Comparison of ENCODE assay signal across 15 cellular contexts in the genomic region with DNA sequence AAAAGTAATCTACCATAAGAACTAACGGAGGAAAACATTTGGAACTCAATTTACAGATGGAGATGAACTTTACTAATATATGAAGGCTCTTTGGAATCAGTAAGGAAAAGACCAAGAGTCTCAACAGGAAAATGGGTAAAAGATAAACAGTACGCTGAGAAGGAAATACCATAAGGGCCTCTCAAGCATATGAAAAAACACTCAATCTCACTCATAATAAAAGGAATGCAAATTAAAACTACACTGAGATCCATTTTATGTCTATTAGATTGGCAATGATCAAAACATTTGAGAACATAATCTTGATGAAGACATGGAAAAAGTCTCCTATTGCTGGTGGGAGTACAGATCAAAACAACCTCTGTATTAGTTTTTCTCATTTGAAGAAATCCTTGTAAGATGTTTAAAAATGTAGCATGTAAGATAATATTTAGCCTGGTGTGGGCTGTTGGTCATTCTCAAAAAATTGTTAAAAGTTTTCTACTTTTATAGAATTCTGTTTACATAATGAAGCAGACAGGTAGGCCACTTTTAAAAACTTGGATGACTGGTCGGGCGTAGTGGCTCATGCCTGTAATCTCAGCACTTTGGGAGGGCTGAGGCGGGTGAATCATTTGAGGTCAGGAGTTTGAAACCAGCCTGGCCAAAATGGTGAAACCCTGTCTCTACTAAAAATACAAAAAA. TPM values are rescaled to one million over a fixed set of nuclear protein-coding genes. Genes with fewer than 3 reads are reported as not detected.
A peak's percentile ranks its signal among the peaks of the same experiment; 100 is the strongest.
DNase-seq lines count a peak whose midpoint lies in the region; ATAC-seq, FAIRE-seq and TF ChIP-seq lines count a peak whose summit lies in the region.
"Had no signal": no experiment of that assay in that cellular context is flagged by ENCODE, and none has a peak within 500 bp of the region (broad histone marks: within the 10 kb centered on the region; RNA-seq: fewer than 3 reads in every experiment).

No MANE protein-coding gene starts in this region.

- TF ChIP-seq CTCF in PC-3 (conservative IDR thresholded peaks at IDR 0.05; ENCODE audit: low read depth, low read length) (no peak), endothelial cell of umbilical vein (IDR thresholded peaks at IDR 0.05; ENCODE audit: extremely low read depth in 1 of 2, insufficient read depth in 1 of 2, low read depth in 1 of 2, low read length in 2 of 2) (no peak), GM23338 (conservative IDR thresholded peaks at IDR 0.05; ENCODE audit: low read depth in 2 of 2) (no peak)

- FAIRE-seq in endothelial cell of umbilical vein (lab: Jason Lieb, UNC): no peak

- H3K27me3 ChIP-seq in PC-3 (ENCODE audit: low read length) (no peaks in the 10 kb centered on the region), endothelial cell of umbilical vein (ENCODE audit: control insufficient read depth in 2 of 2, insufficient read depth in 2 of 2, low read length in 2 of 2) (no peaks in the 10 kb centered on the region), GM23338 (ENCODE audit: insufficient read depth) (no peaks in the 10 kb centered on the region)
- H3K27me3 ChIP-seq: right atrium auricular region had no signal

- H3F3A ChIP-seq in PC-3 (ENCODE audit: low read length, unreplicated experiment) (no peaks in the 10 kb centered on the region), GM23338 (replicated peaks; ENCODE audit: low read depth) (no peaks in the 10 kb centered on the region)

- no peak for TF ChIP-seq POLR2A in endothelial cell of umbilical vein (IDR thresholded peaks at IDR 0.05; ENCODE audit: low read depth, low read length)

- DNase-seq in NCI-H2029 treated with DMSO at 0.1 percent for 48 hours (lab: John Stamatoyannopoulos, UW): peak; percentile 16
- DNase-seq in NCI-H2029 (lab: John Stamatoyannopoulos, UW): no peak
- peak; percentile 74 for DNase-seq in PC-3
- DNase-seq in endothelial cell of umbilical vein (ENCODE audit: low read depth, low spot score): peak; percentile 72
- DNase-seq in stimulated activated CD8-positive, alpha-beta memory T cell treated with anti-CD3 and anti-CD28 coated beads, Interleukin-15, amount 100 ng/mL, for 48 hours (ENCODE audit: low read depth in 2 of 2): peak; percentile 22 to 29
- no peak for DNase-seq in GM23338 (ENCODE audit: low spot score)
- no peak for DNase-seq in NAMALWA (ENCODE audit: low spot score)
- DNase-seq: amniotic stem cell; naive thymus-derived CD8-positive, alpha-beta T cell; NCI-H446; PC-9; substantia nigra had no signal

- ATAC-seq in PC-3: peak; percentile 76
- ATAC-seq in HG02642 (IDR thresholded peaks at IDR 0.05; ENCODE audit: poor library complexity, unreplicated experiment): no peak
- ATAC-seq in GM23338: no peak
- ATAC-seq: naive thymus-derived CD8-positive, alpha-beta T cell had no signal

- CTCF ChIA-PET in PC-3 (lab: Charles Lee) (no interaction called here), endothelial cell of umbilical vein (lab: Charles Lee) (no interaction called here)

- no TSS peak for BruUV-seq in PC-3 (replicated peaks; lab: Mats Ljungman, UMichigan)
- no TSS peak for BruUV-seq in endothelial cell of umbilical vein (replicated peaks; lab: Mats Ljungman, UMichigan)

- no peak overlapping the region for H2AFZ ChIP-seq in PC-3 (ENCODE audit: low read length)
- peak overlapping the region; percentile 9 for H2AFZ ChIP-seq in endothelial cell of umbilical vein (ENCODE audit: low read depth, low read length)
- no peak overlapping the region for H2AFZ ChIP-seq in GM23338
- H2AFZ ChIP-seq: PC-9 had no signal

- dilution Hi-C loops in endothelial cell of umbilical vein (cut with MboI; ENCODE audit: extremely low pct_ligation_motif_present, low sequenced_read_pairs): no loop called here

- H3K4me2 ChIP-seq in PC-3 (ENCODE audit: low read length) (peak overlapping the region; percentile 60), endothelial cell of umbilical vein (ENCODE audit: insufficient read depth, low read length) (peak overlapping the region; percentile 88), GM23338 (no peak overlapping the region)
- H3K4me2 ChIP-seq: PC-9 had no signal

- H3K36me3 ChIP-seq in PC-3 (ENCODE audit: low read depth, low read length) (no peaks in the 10 kb centered on the region), endothelial cell of umbilical vein (ENCODE audit: control insufficient read depth in 2 of 2, extremely low read depth in 1 of 2, insufficient read depth in 2 of 2, low read length in 2 of 2) (no peaks in the 10 kb centered on the region), GM23338 (ENCODE audit: insufficient read depth) (no peaks in the 10 kb centered on the region)

- H3K4me3 Mint-ChIP-seq in GM23338: no peak overlapping the region
- H3K4me3 Mint-ChIP-seq: naive thymus-derived CD8-positive, alpha-beta T cell had no signal

- peak overlapping the region; percentile 75 for H3K27ac ChIP-seq in PC-3 (ENCODE audit: low read length)
- peak overlapping the region; percentile 41 for H3K27ac ChIP-seq in endothelial cell of umbilical vein (ENCODE audit: insufficient read depth, low read depth, low read length)
- no peak overlapping the region for H3K27ac ChIP-seq in GM23338 (ENCODE audit: low read depth)
- H3K27ac ChIP-seq: 22Rv1, PC-9, right atrium auricular region had no signal

- peaks cover 56% of the 10 kb centered on the region for H3K79me2 ChIP-seq in PC-3 (ENCODE audit: low read length)
- peaks cover 28% of the 10 kb centered on the region for H3K79me2 ChIP-seq in endothelial cell of umbilical vein (ENCODE audit: control insufficient read depth, insufficient read depth, low read length)
- 0 out of 2 replicates have a peak, but pooled peaks cover 4% of the 10 kb centered on the region for H3K79me2 ChIP-seq in GM23338 (replicated peaks; ENCODE audit: insufficient read depth)

- no peaks in the 10 kb centered on the region for H3K9me1 ChIP-seq in endothelial cell of umbilical vein (replicated peaks; ENCODE audit: control insufficient read depth, extremely low read depth, insufficient read depth, low read length)

- H4K20me1 ChIP-seq in PC-3 (ENCODE audit: low read length) (no peaks in the 10 kb centered on the region), endothelial cell of umbilical vein (replicated peaks; ENCODE audit: control insufficient read depth, extremely low read depth, insufficient read depth, low read length) (no peaks in the 10 kb centered on the region), GM23338 (replicated peaks; ENCODE audit: insufficient read depth) (peaks cover 9% of the 10 kb centered on the region; the same call in 1 of the 2 replicates)

- peaks cover 4% of the 10 kb centered on the region; the same call in 1 of the 3 replicates for H3K4me1 Mint-ChIP-seq in GM23338

- H3K9me2 ChIP-seq in PC-3 (replicated peaks; ENCODE audit: low read length): no peaks in the 10 kb centered on the region
- no peaks in the 10 kb centered on the region for H3K9me2 ChIP-seq in GM23338 (ENCODE audit: insufficient read depth)

- peaks cover 28% of the 10 kb centered on the region for H3K4me1 ChIP-seq in PC-3 (ENCODE audit: insufficient read depth, low read length)
- H3K4me1 ChIP-seq in endothelial cell of umbilical vein (ENCODE audit: control insufficient read depth, extremely low read depth, insufficient read depth, low read length): peaks cover 25% of the 10 kb centered on the region
- 0 out of 2 replicates have a peak, but pooled peaks cover 3% of the 10 kb centered on the region for H3K4me1 ChIP-seq in GM23338 (ENCODE audit: insufficient read depth)

- POLR2A ChIA-PET in PC-3 (lab: Charles Lee; ENCODE audit: unreplicated experiment) (no interaction called here), endothelial cell of umbilical vein (lab: Charles Lee) (no interaction called here)

- intact Hi-C loops in PC-3 (cut with micrococcal nuclease): no loop called here
- intact Hi-C loops in endothelial cell of umbilical vein (cut with micrococcal nuclease): no loop called here

- no peak overlapping the region for H3K27ac Mint-ChIP-seq in GM23338

- H3K9me3 ChIP-seq in PC-3 (ENCODE audit: low read length) (no peaks in the 10 kb centered on the region), endothelial cell of umbilical vein (replicated peaks; ENCODE audit: control insufficient read depth, insufficient read depth, low read length) (no peaks in the 10 kb centered on the region)
- H3K9me3 ChIP-seq: right atrium auricular region had no signal

- no peak overlapping the region for H3K4me3 ChIP-seq in PC-3 (ENCODE audit: low read length)
- H3K4me3 ChIP-seq in endothelial cell of umbilical vein (replicated peaks in 1 of 3; ENCODE audit: insufficient read depth in 1 of 3, low read depth in 1 of 3, low read length in 3 of 3): no peak overlapping the region
- no peak overlapping the region for H3K4me3 ChIP-seq in GM23338
- H3K4me3 ChIP-seq: PC-9, right atrium auricular region had no signal

- H3K9ac ChIP-seq in PC-3 (ENCODE audit: low read length) (no peak overlapping the region), endothelial cell of umbilical vein (replicated peaks; ENCODE audit: extremely low read depth, insufficient read depth, low read length) (peak overlapping the region; percentile 9)

- H3K27me3 Mint-ChIP-seq in GM23338 (ENCODE audit: insufficient read depth, low read depth, poor library complexity): no peaks in the 10 kb centered on the region
- H3K27me3 Mint-ChIP-seq: naive thymus-derived CD8-positive, alpha-beta T cell had no signal

- no peaks in the 10 kb centered on the region for H3K9me3 Mint-ChIP-seq in GM23338
- H3K9me3 Mint-ChIP-seq: naive thymus-derived CD8-positive, alpha-beta T cell had no signal

- no peaks in the 10 kb centered on the region for H3K36me3 Mint-ChIP-seq in GM23338 (ENCODE audit: low read depth)

TF ChIP-seq in endothelial cell of umbilical vein, 7 proteins besides CTCF, POLR2A, EP300 and RAD21 (continues in another document):
- TF ChIP-seq GATA2 (IDR thresholded peaks at IDR 0.05; ENCODE audit: insufficient read depth, insufficient read length, low read depth, low read length) (no peak), POLR2AphosphoS5 (IDR thresholded peaks at IDR 0.05; ENCODE audit: insufficient read depth, low read depth, low read length) (no peak)

RNA-seq across cellular contexts. Expression of gene REV3L, which starts 14.5 kb away (rescaled TPM):
- total RNA-seq in PC-3 (2014; rRNA removed): 13.9 and 25.3 TPM in 2 replicates
- 19.5 and 22.7 TPM in 2 replicates for total RNA-seq in endothelial cell of umbilical vein
- polyA plus RNA-seq in endothelial cell of umbilical vein: 4.8 and 6.0 TPM in 2 replicates
- 8.1 and 8.4 TPM in 2 replicates for polyA plus RNA-seq in endothelial cell of umbilical vein (2011; cell fraction: cytosol; rRNA removed)
- polyA plus RNA-seq in endothelial cell of umbilical vein (2011; cell fraction: nucleus; rRNA removed): 20.1 and 25.6 TPM in 2 replicates
- polyA plus RNA-seq in endothelial cell of umbilical vein (2012): 9.7 and 13.9 TPM in 2 replicates
- 16.8 and 18.9 TPM in 2 replicates for polyA minus RNA-seq in endothelial cell of umbilical vein
- 17.8 TPM for polyA minus RNA-seq in endothelial cell of umbilical vein (2011; cell fraction: cytosol; rRNA and poly(A)+ RNA removed)
- 59.9 and 81.7 TPM in 2 replicates for polyA minus RNA-seq in endothelial cell of umbilical vein (2011; cell fraction: nucleus; rRNA and poly(A)+ RNA removed)
- total RNA-seq in GM23338 (2014; rRNA removed; shearing (Covaris generic)): 13.1 and 26.1 TPM in 2 replicates
- polyA plus RNA-seq in GM23338 (2016; fragmentation: Nextera tagmentation; extraction: Ambion mirVana): 6.9 and 8.3 TPM in 2 replicates

Comparison
In these comparisons a context has a peak if more than half of its experiments do, and no peak if none do; other contexts are left out.
1. DNase-seq: peak in NCI-H2029 treated with DMSO at 0.1 percent for 48 hours (single experiment), PC-3 (single experiment), endothelial cell of umbilical vein (single experiment) and stimulated activated CD8-positive, alpha-beta memory T cell treated with anti-CD3 and anti-CD28 coated beads, Interleukin-15, amount 100 ng/mL, for 48 hours (2 of 2); none in NCI-H2029 (single experiment), GM23338 (single experiment) and NAMALWA (single experiment).